Comparison of ENCODE assay signal across 11 cellular contexts in genomic region chr18:60508108-60508507, GRCh38.
"Had no signal": no experiment of that assay in that cellular context is flagged by ENCODE, and none has a peak within 500 bp of the region (broad histone marks: within the 10 kb centered on the region; RNA-seq: fewer than 3 reads in every experiment).

No MANE protein-coding gene starts in this region.

- H3K9me3 Mint-ChIP-seq: activated T-helper 17 cell treated with anti-CD3 and anti-CD28 coated beads, Interleukin-2, amount 50 U/mL, for 72 hours; WTC11 had no signal

- H3K4me3 Mint-ChIP-seq: activated naive CD4-positive, alpha-beta T cell treated with anti-CD3 and anti-CD28 coated beads for 36 hours; activated T-helper 17 cell treated with anti-CD3 and anti-CD28 coated beads, Interleukin-2, amount 50 U/mL, for 72 hours; naive thymus-derived CD4-positive, alpha-beta T cell; WTC11 had no signal

- H3K27ac Mint-ChIP-seq: activated naive CD4-positive, alpha-beta T cell treated with anti-CD3 and anti-CD28 coated beads for 36 hours; activated T-helper 17 cell treated with anti-CD3 and anti-CD28 coated beads, Interleukin-2, amount 50 U/mL, for 72 hours; naive thymus-derived CD4-positive, alpha-beta T cell; WTC11 had no signal

- H3K4me3 ChIP-seq: lung, skin epidermis had no signal

- H3K36me3 Mint-ChIP-seq: naive thymus-derived CD4-positive, alpha-beta T cell; WTC11 had no signal

- H3K4me1 Mint-ChIP-seq: activated T-helper 17 cell treated with anti-CD3 and anti-CD28 coated beads, Interleukin-2, amount 50 U/mL, for 72 hours; naive thymus-derived CD4-positive, alpha-beta T cell; WTC11 had no signal

- DNase-seq: activated CD4-positive, alpha-beta T cell treated with anti-CD3 and anti-CD28 coated beads for 48 hours; activated naive CD4-positive, alpha-beta T cell treated with anti-CD3 and anti-CD28 coated beads for 36 hours; central memory CD4-positive, alpha-beta T cell; cortex of kidney; effector memory CD4-positive, alpha-beta T cell; naive thymus-derived CD4-positive, alpha-beta T cell; posterior cingulate gyrus had no signal

- H3K27me3 Mint-ChIP-seq: activated T-helper 17 cell treated with anti-CD3 and anti-CD28 coated beads, Interleukin-2, amount 50 U/mL, for 72 hours; naive thymus-derived CD4-positive, alpha-beta T cell had no signal
